Comparison of ENCODE assay signal across 28 cellular contexts in the genomic region with DNA sequence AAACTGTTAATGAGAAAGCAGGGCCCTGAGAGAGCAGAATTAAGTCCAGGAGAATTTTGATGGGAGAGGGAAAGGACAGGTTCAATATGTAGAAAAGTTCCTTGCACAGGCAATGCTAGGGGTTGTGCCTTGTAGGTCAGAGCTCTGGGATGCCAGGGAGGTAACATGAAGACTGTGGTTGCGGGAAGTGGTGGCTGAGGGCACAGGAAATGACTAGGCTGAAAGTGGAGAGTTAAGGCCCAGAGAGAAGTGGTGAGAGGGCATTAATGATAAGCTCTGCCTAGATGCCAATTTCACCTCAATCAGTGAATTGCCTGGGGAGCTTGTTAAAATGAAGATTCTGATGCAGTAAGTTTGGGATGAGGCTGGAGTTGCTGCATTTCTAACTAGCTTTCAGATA. TPM values are rescaled to one million over a fixed set of nuclear protein-coding genes. Genes with fewer than 3 reads are reported as not detected.
DNase-seq lines count a peak whose midpoint lies in the region; ATAC-seq and TF ChIP-seq lines count a peak whose summit lies in the region.
"Had no signal": no experiment of that assay in that cellular context is flagged by ENCODE, and none has a peak within 500 bp of the region (broad histone marks: within the 10 kb centered on the region; RNA-seq: fewer than 3 reads in every experiment).

No MANE protein-coding gene starts in this region.

- H2AFZ ChIP-seq in GM23338, result 0 out of 2 replicates have a peak overlapping the region, but pooled peaks have one; percentile 14
- H2AFZ ChIP-seq: neural progenitor cell had no signal

- peak; percentile 42 for ATAC-seq in activated CD4-positive, alpha-beta T cell treated with anti-CD3 and anti-CD28 coated beads for 36 hours
- ATAC-seq in GM23338 (no peak), HG02623 (IDR thresholded peaks at IDR 0.05; ENCODE audit: unreplicated experiment) (no peak), GM19328 (IDR thresholded peaks at IDR 0.05; ENCODE audit: unreplicated experiment) (no peak)
- no peak for ATAC-seq in activated CD8-positive, alpha-beta T cell treated with anti-CD3 and anti-CD28 coated beads for 36 hours
- ATAC-seq: gastroesophageal sphincter, GM12878, left colon, psoas muscle had no signal

- H3K4me2 ChIP-seq in GM23338, result no peak overlapping the region
- H3K4me2 ChIP-seq: neural progenitor cell had no signal

- no peaks in the 10 kb centered on the region for H3K27me3 Mint-ChIP-seq in activated CD4-positive, alpha-beta T cell treated with anti-CD3 and anti-CD28 coated beads for 36 hours
- H3K27me3 Mint-ChIP-seq in GM23338 (ENCODE audit: insufficient read depth, low read depth, poor library complexity), result no peaks in the 10 kb centered on the region
- peaks cover 3% of the 10 kb centered on the region for H3K27me3 Mint-ChIP-seq in activated CD8-positive, alpha-beta T cell treated with anti-CD3 and anti-CD28 coated beads for 36 hours

- 0 out of 2 replicates have a peak, but pooled peaks cover 2% of the 10 kb centered on the region for H3K4me1 ChIP-seq in GM23338 (ENCODE audit: insufficient read depth)
- H3K4me1 ChIP-seq: esophagus muscularis mucosa, gastroesophageal sphincter, neural progenitor cell, psoas muscle, suprapubic skin, vagina had no signal

- intact Hi-C loops in activated CD4-positive, alpha-beta T cell treated with anti-CD3 and anti-CD28 coated beads for 36 hours (cut with DNase I, micrococcal nuclease), result no loop called here
- intact Hi-C loops in activated CD8-positive, alpha-beta T cell treated with anti-CD3 and anti-CD28 coated beads for 36 hours (cut with micrococcal nuclease), result no loop called here

- peaks cover 5% of the 10 kb centered on the region for H3K4me1 Mint-ChIP-seq in activated CD4-positive, alpha-beta T cell treated with anti-CD3 and anti-CD28 coated beads for 36 hours
- H3K4me1 Mint-ChIP-seq in GM23338, result peaks cover 9% of the 10 kb centered on the region; the same call in 2 of the 3 replicates
- H3K4me1 Mint-ChIP-seq in activated CD8-positive, alpha-beta T cell treated with anti-CD3 and anti-CD28 coated beads for 36 hours (ENCODE audit: low read depth), result no peaks in the 10 kb centered on the region
- H3K4me1 Mint-ChIP-seq: neural progenitor cell had no signal

- CTCF ChIA-PET in activated CD4-positive, alpha-beta T cell treated with anti-CD3 and anti-CD28 coated beads for 36 hours (lab: Charles Lee), result interaction anchor here (1.0 to 1.3 kb wide), 3 partner anchors 9 to 102 kb away, joined by 3 to 4 read pairs (median 4); no protein-coding TSS in a partner anchor
- CTCF ChIA-PET in activated CD8-positive, alpha-beta T cell treated with anti-CD3 and anti-CD28 coated beads for 36 hours (lab: Charles Lee), result interaction anchor here (1.1 kb wide), 1 partner anchor 25 kb away, joined by 4 read pairs; no protein-coding TSS in a partner anchor

- no peaks in the 10 kb centered on the region for H4K20me1 ChIP-seq in GM23338 (replicated peaks; ENCODE audit: insufficient read depth)

- H3K27ac Mint-ChIP-seq in activated CD4-positive, alpha-beta T cell treated with anti-CD3 and anti-CD28 coated beads for 36 hours, result no peak overlapping the region
- H3K27ac Mint-ChIP-seq in GM23338, result peak overlapping the region; percentile 28; the same call in 1 of the 2 replicates
- H3K27ac Mint-ChIP-seq in activated CD8-positive, alpha-beta T cell treated with anti-CD3 and anti-CD28 coated beads for 36 hours, result no peak overlapping the region
- H3K27ac Mint-ChIP-seq: HFFc6, neural progenitor cell had no signal

- H3K36me3 Mint-ChIP-seq in activated CD4-positive, alpha-beta T cell treated with anti-CD3 and anti-CD28 coated beads for 36 hours (ENCODE audit: low read depth), result no peaks in the 10 kb centered on the region
- H3K36me3 Mint-ChIP-seq in GM23338 (ENCODE audit: low read depth), result no peaks in the 10 kb centered on the region
- no peaks in the 10 kb centered on the region for H3K36me3 Mint-ChIP-seq in activated CD8-positive, alpha-beta T cell treated with anti-CD3 and anti-CD28 coated beads for 36 hours (ENCODE audit: low read depth)
- H3K36me3 Mint-ChIP-seq: neural progenitor cell had no signal

- no peaks in the 10 kb centered on the region for H3K36me3 ChIP-seq in GM23338 (ENCODE audit: insufficient read depth)
- H3K36me3 ChIP-seq: esophagus muscularis mucosa, gastroesophageal sphincter, neural progenitor cell, suprapubic skin, vagina had no signal

- H3K27me3 ChIP-seq in GM23338 (ENCODE audit: insufficient read depth), result no peaks in the 10 kb centered on the region
- H3K27me3 ChIP-seq: esophagus muscularis mucosa, gastroesophageal sphincter, neural progenitor cell, suprapubic skin, vagina had no signal

- no peak overlapping the region for H3K4me3 Mint-ChIP-seq in activated CD4-positive, alpha-beta T cell treated with anti-CD3 and anti-CD28 coated beads for 36 hours
- no peak overlapping the region for H3K4me3 Mint-ChIP-seq in GM23338
- H3K4me3 Mint-ChIP-seq in activated CD8-positive, alpha-beta T cell treated with anti-CD3 and anti-CD28 coated beads for 36 hours, result no peak overlapping the region
- H3K4me3 Mint-ChIP-seq: HFFc6, neural progenitor cell had no signal

- no peak for TF ChIP-seq CTCF in GM23338 (conservative IDR thresholded peaks at IDR 0.05; ENCODE audit: low read depth in 2 of 2)
- TF ChIP-seq CTCF in activated CD8-positive, alpha-beta T cell treated with anti-CD3 and anti-CD28 coated beads for 36 hours (IDR thresholded peaks at IDR 0.05), result no peak

- POLR2A ChIA-PET in activated CD4-positive, alpha-beta T cell treated with anti-CD3 and anti-CD28 coated beads for 36 hours (lab: Charles Lee), result no interaction called here
- POLR2A ChIA-PET in activated CD8-positive, alpha-beta T cell treated with anti-CD3 and anti-CD28 coated beads for 36 hours (lab: Charles Lee), result interaction anchor here (0.8 kb wide), 1 partner anchor 12 kb away, joined by 3 read pairs; no protein-coding TSS in a partner anchor

- no peak overlapping the region for H3K4me3 ChIP-seq in GM23338
- H3K4me3 ChIP-seq: esophagus muscularis mucosa, gastroesophageal sphincter, GM12878, neural progenitor cell, psoas muscle, suprapubic skin, vagina had no signal

- no peak overlapping the region for H3K27ac ChIP-seq in GM23338 (ENCODE audit: low read depth)
- H3K27ac ChIP-seq: esophagus muscularis mucosa, gastroesophageal sphincter, neural progenitor cell, psoas muscle, suprapubic skin, vagina had no signal

- DNase-seq in activated CD4-positive, alpha-beta T cell treated with anti-CD3 and anti-CD28 coated beads for 36 hours, result peak; percentile 11
- DNase-seq in activated CD4-positive, alpha-beta T cell treated with anti-CD3 and anti-CD28 coated beads for 4 hours, result no peak
- DNase-seq in GM23338 (ENCODE audit: low spot score) (no peak), MV-4-11 (lab: John Stamatoyannopoulos, UW) (peak; percentile 70), RPMI8226 (no peak)
- DNase-seq in activated CD8-positive, alpha-beta T cell treated with anti-CD3 and anti-CD28 coated beads for 36 hours, result peak; percentile 33
- DNase-seq: activated CD4-positive, CD25-positive, alpha-beta regulatory T cell; amygdala; central memory CD4-positive, alpha-beta T cell; HFFc6; Kasumi-1; left colon; midbrain; NCI-H1417 treated with DMSO at 0.1 percent for 48 hours; NCI-H524 treated with DMSO at 0.1 percent for 48 hours; SHP77 had no signal

- no peaks in the 10 kb centered on the region for H3F3A ChIP-seq in GM23338 (replicated peaks; ENCODE audit: low read depth)

- no peaks in the 10 kb centered on the region for H3K9me3 Mint-ChIP-seq in activated CD4-positive, alpha-beta T cell treated with anti-CD3 and anti-CD28 coated beads for 36 hours (ENCODE audit: low read depth)
- no peaks in the 10 kb centered on the region for H3K9me3 Mint-ChIP-seq in GM23338
- H3K9me3 Mint-ChIP-seq in activated CD8-positive, alpha-beta T cell treated with anti-CD3 and anti-CD28 coated beads for 36 hours, result no peaks in the 10 kb centered on the region
- H3K9me3 Mint-ChIP-seq: HFFc6, neural progenitor cell had no signal

- H3K9me2 ChIP-seq in GM23338 (ENCODE audit: insufficient read depth), result peaks cover 6% of the 10 kb centered on the region

- H3K79me2 ChIP-seq in GM23338 (replicated peaks; ENCODE audit: insufficient read depth), result no peaks in the 10 kb centered on the region

TF ChIP-seq in GM23338, 12 proteins besides CTCF, POLR2A, EP300 and RAD21 (continues in another document):
- no peak for TF ChIP-seq CREB1 (CRISPR knock-in tag; IDR thresholded peaks at IDR 0.05; ENCODE audit: low read depth)
- TF ChIP-seq, protein P1, sequence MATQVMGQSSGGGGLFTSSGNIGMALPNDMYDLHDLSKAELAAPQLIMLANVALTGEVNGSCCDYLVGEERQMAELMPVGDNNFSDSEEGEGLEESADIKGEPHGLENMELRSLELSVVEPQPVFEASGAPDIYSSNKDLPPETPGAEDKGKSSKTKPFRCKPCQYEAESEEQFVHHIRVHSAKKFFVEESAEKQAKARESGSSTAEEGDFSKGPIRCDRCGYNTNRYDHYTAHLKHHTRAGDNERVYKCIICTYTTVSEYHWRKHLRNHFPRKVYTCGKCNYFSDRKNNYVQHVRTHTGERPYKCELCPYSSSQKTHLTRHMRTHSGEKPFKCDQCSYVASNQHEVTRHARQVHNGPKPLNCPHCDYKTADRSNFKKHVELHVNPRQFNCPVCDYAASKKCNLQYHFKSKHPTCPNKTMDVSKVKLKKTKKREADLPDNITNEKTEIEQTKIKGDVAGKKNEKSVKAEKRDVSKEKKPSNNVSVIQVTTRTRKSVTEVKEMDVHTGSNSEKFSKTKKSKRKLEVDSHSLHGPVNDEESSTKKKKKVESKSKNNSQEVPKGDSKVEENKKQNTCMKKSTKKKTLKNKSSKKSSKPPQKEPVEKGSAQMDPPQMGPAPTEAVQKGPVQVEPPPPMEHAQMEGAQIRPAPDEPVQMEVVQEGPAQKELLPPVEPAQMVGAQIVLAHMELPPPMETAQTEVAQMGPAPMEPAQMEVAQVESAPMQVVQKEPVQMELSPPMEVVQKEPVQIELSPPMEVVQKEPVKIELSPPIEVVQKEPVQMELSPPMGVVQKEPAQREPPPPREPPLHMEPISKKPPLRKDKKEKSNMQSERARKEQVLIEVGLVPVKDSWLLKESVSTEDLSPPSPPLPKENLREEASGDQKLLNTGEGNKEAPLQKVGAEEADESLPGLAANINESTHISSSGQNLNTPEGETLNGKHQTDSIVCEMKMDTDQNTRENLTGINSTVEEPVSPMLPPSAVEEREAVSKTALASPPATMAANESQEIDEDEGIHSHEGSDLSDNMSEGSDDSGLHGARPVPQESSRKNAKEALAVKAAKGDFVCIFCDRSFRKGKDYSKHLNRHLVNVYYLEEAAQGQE (IDR thresholded peaks at IDR 0.05; ENCODE audit: unreplicated experiment), result no peak

RNA-seq across cellular contexts. Expression of gene PPP3R2, which starts 31.5 kb away (rescaled TPM):
- not detected for total RNA-seq in activated CD4-positive, alpha-beta T cell treated with anti-CD3 and anti-CD28 coated beads for 36 hours
- not detected in 2 replicates for total RNA-seq in GM23338 (2014; rRNA removed; shearing (Covaris generic))
- not detected in 2 replicates for polyA plus RNA-seq in GM23338 (2016; fragmentation: Nextera tagmentation; extraction: Ambion mirVana)
- not detected for total RNA-seq in activated CD8-positive, alpha-beta T cell treated with anti-CD3 and anti-CD28 coated beads for 36 hours
- total RNA-seq: A172; gastroesophageal sphincter; GM12878; HFFc6; psoas muscle; suprapubic skin; T-helper 1 cell treated with Interleukin-12 subunit alpha and Interleukin-12 subunit beta and Interleukin-4 antibody, amounts not matched to agents 30 ng/mL and 1 ng/mL, for 36 hours; vagina had no signal
- polyA plus RNA-seq: BJ, GM12878, psoas muscle had no signal

Comparison
In these comparisons a context has a peak if more than half of its experiments do, and no peak if none do; other contexts are left out.
1. DNase-seq: peak in activated CD4-positive, alpha-beta T cell treated with anti-CD3 and anti-CD28 coated beads for 36 hours (single experiment), MV-4-11 (single experiment) and activated CD8-positive, alpha-beta T cell treated with anti-CD3 and anti-CD28 coated beads for 36 hours (single experiment); none in activated CD4-positive, alpha-beta T cell treated with anti-CD3 and anti-CD28 coated beads for 4 hours (0 of 2), GM23338 (single experiment) and RPMI8226 (single experiment).